In the genomic region with DNA sequence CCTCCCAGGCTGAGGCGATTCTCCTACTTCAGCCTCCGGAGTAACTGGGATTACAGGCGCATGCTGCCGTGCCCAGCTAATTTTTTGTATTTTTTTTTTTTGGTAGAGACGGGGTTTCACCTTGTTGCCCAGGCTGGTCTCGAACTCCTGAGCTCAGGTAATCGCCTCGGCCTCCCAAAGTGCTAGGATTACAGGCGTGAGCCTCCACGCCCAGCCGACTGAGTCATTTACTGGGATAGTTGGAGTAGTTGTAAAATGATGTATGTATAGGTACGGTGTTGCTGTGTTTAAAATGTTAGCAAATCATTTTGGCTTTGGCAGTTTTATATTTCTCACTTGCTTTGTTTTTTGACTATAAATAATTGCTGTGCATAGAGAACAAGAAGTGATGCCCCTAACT, we compare ENCODE assay signal across 17 cellular contexts.
DNase-seq lines count a peak whose midpoint lies in the region; ATAC-seq and TF ChIP-seq lines count a peak whose summit lies in the region.
"Had no signal": no experiment of that assay in that cellular context is flagged by ENCODE, and none has a peak within 500 bp of the region (broad histone marks: within the 10 kb centered on the region; RNA-seq: fewer than 3 reads in every experiment).

No MANE protein-coding gene starts in this region.

- ATAC-seq in left colon, result peak; percentile 78
- ATAC-seq in GM19397 (IDR thresholded peaks at IDR 0.05; ENCODE audit: unreplicated experiment), result no peak
- no peak for ATAC-seq in upper lobe of right lung

- no peaks in the 10 kb centered on the region for H3K9me3 ChIP-seq in colonic mucosa
- H3K9me3 ChIP-seq in sigmoid colon, result no peaks in the 10 kb centered on the region
- H3K9me3 ChIP-seq in transverse colon, result no peaks in the 10 kb centered on the region
- H3K9me3 ChIP-seq in ascending aorta, result no peaks in the 10 kb centered on the region
- no peaks in the 10 kb centered on the region for H3K9me3 ChIP-seq in upper lobe of right lung

- no peak for TF ChIP-seq POLR2A in sigmoid colon (IDR thresholded peaks at IDR 0.05)
- no peak for TF ChIP-seq POLR2A in transverse colon (IDR thresholded peaks at IDR 0.05)

- H3K27ac ChIP-seq in colonic mucosa (peak overlapping the region; percentile 34), sigmoid colon (peak overlapping the region; percentile 68 to 76 (median 72)), transverse colon (peak overlapping the region; percentile 48 to 73 (median 64)), ascending aorta (no peak overlapping the region), upper lobe of right lung (no peak overlapping the region)

- no peak for TF ChIP-seq CTCF in colonic mucosa (IDR thresholded peaks at IDR 0.05)
- TF ChIP-seq CTCF in sigmoid colon (IDR thresholded peaks at IDR 0.05), result no peak
- TF ChIP-seq CTCF in transverse colon (IDR thresholded peaks at IDR 0.05), result no peak
- no peak for TF ChIP-seq CTCF in ascending aorta (IDR thresholded peaks at IDR 0.05)
- no peak for TF ChIP-seq CTCF in upper lobe of right lung (IDR thresholded peaks at IDR 0.05)

- WGBS in sigmoid colon, 2 donors, result 18 to 73% methylated on average over 12 of the region's 12 CpGs
- WGBS in transverse colon (ENCODE audit: low coverage in 1 of 2), 2 donors, result 61 to 65% methylated on average over 12 of the region's 12 CpGs

- intact Hi-C loops in colonic mucosa (cut with DNase I) (no loop called here), left colon (cut with DNase I, micrococcal nuclease) (no loop called here), sigmoid colon (cut with DNase I) (loop anchor here (10.0 kb wide), 3 partner anchors 91 to 429 kb away; no protein-coding TSS in a partner anchor), transverse colon (cut with DNase I; ENCODE audit: low total_unique reads) (no loop called here), ascending aorta (cut with DNase I) (no loop called here), upper lobe of right lung (cut with DNase I) (no loop called here)

- H3K36me3 ChIP-seq in colonic mucosa, result no peaks in the 10 kb centered on the region
- no peaks in the 10 kb centered on the region for H3K36me3 ChIP-seq in sigmoid colon
- no peaks in the 10 kb centered on the region for H3K36me3 ChIP-seq in transverse colon
- no peaks in the 10 kb centered on the region for H3K36me3 ChIP-seq in ascending aorta
- no peaks in the 10 kb centered on the region for H3K36me3 ChIP-seq in upper lobe of right lung

- H3K4me3 ChIP-seq in colonic mucosa, result no peak overlapping the region
- no peak overlapping the region for H3K4me3 ChIP-seq in sigmoid colon
- no peak overlapping the region for H3K4me3 ChIP-seq in transverse colon
- no peak overlapping the region for H3K4me3 ChIP-seq in ascending aorta
- H3K4me3 ChIP-seq in upper lobe of right lung, result no peak overlapping the region

- H3K9ac ChIP-seq in colonic mucosa (ENCODE audit: low read depth in 2 of 2, low read length in 2 of 2), result no peak overlapping the region

- H3K27me3 ChIP-seq in colonic mucosa (no peaks in the 10 kb centered on the region), sigmoid colon (no peaks in the 10 kb centered on the region), transverse colon (no peaks in the 10 kb centered on the region), ascending aorta (no peaks in the 10 kb centered on the region), upper lobe of right lung (no peaks in the 10 kb centered on the region)

- H3K4me1 ChIP-seq in colonic mucosa, result no peaks in the 10 kb centered on the region
- peaks cover 0 to 35% (median 27%) of the 10 kb centered on the region in 4 donors for H3K4me1 ChIP-seq in sigmoid colon
- H3K4me1 ChIP-seq in transverse colon, result peaks cover 0 to 38% (median 16%) of the 10 kb centered on the region in 4 donors
- peaks cover 3 to 24% of the 10 kb centered on the region in 2 donors for H3K4me1 ChIP-seq in ascending aorta
- H3K4me1 ChIP-seq in upper lobe of right lung, result no peaks in the 10 kb centered on the region

- DNase-seq in colonic mucosa, result peak; percentile 53
- peak; percentile 53 to 59 for DNase-seq in left colon
- DNase-seq in sigmoid colon, result no peak
- peak; percentile 60 for DNase-seq in transverse colon
- DNase-seq in ascending aorta (ENCODE audit: low spot score in 2 of 2), result no peak
- no peak for DNase-seq in amygdala (lab: John Stamatoyannopoulos, UW)
- no peak for DNase-seq in upper lobe of right lung
- DNase-seq: C1 segment of cervical spinal cord; Calu3; CD4-positive, alpha-beta memory T cell; COR-L47; DMS53; DMS79 treated with DMSO at 0.1 percent for 48 hours; GF-D8; GOT3; HCEC 1CT had no signal

- TF ChIP-seq EP300 in sigmoid colon (IDR thresholded peaks at IDR 0.05) (no peak), transverse colon (IDR thresholded peaks at IDR 0.05; ENCODE audit: low read depth) (no peak)

- in situ Hi-C loops in transverse colon (cut with MboI; ENCODE audit: low pct_ligation_motif_present in 1 of 4, low pct_unique_long_range_greater_than_20kb in 1 of 4, low sequenced_read_pairs in 3 of 4), result no loop called here

Comparison
In these comparisons a context has a peak if more than half of its experiments do, and no peak if none do; other contexts are left out.
1. DNase-seq: peak in colonic mucosa (single experiment), left colon (2 of 2) and transverse colon (single experiment); none in sigmoid colon (single experiment), ascending aorta (0 of 2), amygdala (0 of 56) and upper lobe of right lung (single experiment).
2. H3K27ac ChIP-seq: peak in colonic mucosa (single experiment), sigmoid colon (4 of 4) and transverse colon (4 of 4); none in ascending aorta (0 of 2) and upper lobe of right lung (single experiment).